8 cellular contexts compared by ENCODE assay signal in genomic region chr3:150412599-150413069, GRCh38. TPM values are rescaled to one million over a fixed set of nuclear protein-coding genes. Genes with fewer than 3 reads are reported as not detected.
DNase-seq lines count a peak whose midpoint lies in the region; ATAC-seq and TF ChIP-seq lines count a peak whose summit lies in the region.

No MANE protein-coding gene starts in this region.

- H3K4me1 Mint-ChIP-seq in activated naive CD4-positive, alpha-beta T cell treated with anti-CD3 and anti-CD28 coated beads for 36 hours (ENCODE audit: low read depth) = peaks cover 49% of the 10 kb centered on the region

- in situ Hi-C loops in astrocyte of the spinal cord (cut with HindIII; ENCODE audit: low sequenced_read_pairs) = no loop called here

- H3K4me3 ChIP-seq in astrocyte of the spinal cord (ENCODE audit: low read depth, low read length) (peak overlapping the region; percentile 98), thoracic aorta (peak overlapping the region; percentile 85)

- H3K27me3 ChIP-seq in thoracic aorta (replicated peaks; ENCODE audit: insufficient read depth) = no peaks in the 10 kb centered on the region

- H3K36me3 ChIP-seq in thoracic aorta = no peaks in the 10 kb centered on the region

- CTCF ChIA-PET in activated naive CD4-positive, alpha-beta T cell treated with anti-CD3 and anti-CD28 coated beads for 36 hours (lab: Charles Lee) = interaction anchor here (1.0 to 5.6 kb wide), 3 partner anchors 23 to 83 kb away, joined by 3 to 40 read pairs (median 3); no protein-coding TSS in a partner anchor
- CTCF ChIA-PET in RWPE1 (lab: Yijun Ruan, JAX) = interaction anchor here (0.6 kb wide), 1 partner anchor 94 kb away, joined by 3 read pairs; no protein-coding TSS in a partner anchor

- H3K4me1 ChIP-seq in thoracic aorta (ENCODE audit: control insufficient read depth in 1 of 2, low read depth in 2 of 2) = peaks cover 20 to 38% of the 10 kb centered on the region in 2 donors

- no peak for ATAC-seq in thoracic aorta (ENCODE audit: insufficient number of reproducible peaks, low FRiP score, low read depth)

- H3K27ac ChIP-seq in thoracic aorta (no peak overlapping the region), RWPE1 (no peak overlapping the region)

- DNase-seq in activated naive CD4-positive, alpha-beta T cell treated with anti-CD3 and anti-CD28 coated beads for 36 hours = peak; percentile 25
- no peak for DNase-seq in activated naive CD4-positive, alpha-beta T cell treated with Interleukin-2 at 50 U/mL for 16 hours
- DNase-seq in NCI-H226 = peak; percentile 59
- DNase-seq in astrocyte of the spinal cord (ENCODE audit: low read depth, low spot score) = peak; percentile 77
- peak; percentile 50 for DNase-seq in left kidney (ENCODE audit: low read depth, low spot score)
- DNase-seq in thoracic aorta (ENCODE audit: low spot score) = no peak
- no peak for DNase-seq in RWPE1 (ENCODE audit: low spot score)
- DNase-seq in 8988T = no peak

- H3K27me3 Mint-ChIP-seq in activated naive CD4-positive, alpha-beta T cell treated with anti-CD3 and anti-CD28 coated beads for 36 hours (ENCODE audit: low read depth) = no peaks in the 10 kb centered on the region

- intact Hi-C loops in activated naive CD4-positive, alpha-beta T cell treated with anti-CD3 and anti-CD28 coated beads for 36 hours (cut with micrococcal nuclease) = loop anchor here (5.0 kb wide), 2 partner anchors 455 to 795 kb away; no protein-coding TSS in a partner anchor

- peak overlapping the region; percentile 53 for H3K27ac Mint-ChIP-seq in activated naive CD4-positive, alpha-beta T cell treated with anti-CD3 and anti-CD28 coated beads for 36 hours

- POLR2A ChIA-PET in RWPE1 (lab: Yijun Ruan, JAX; ENCODE audit: low non-redundant PET) = no interaction called here

- H3K36me3 Mint-ChIP-seq in activated naive CD4-positive, alpha-beta T cell treated with anti-CD3 and anti-CD28 coated beads for 36 hours (ENCODE audit: low read depth) = peaks cover 24% of the 10 kb centered on the region

- no peaks in the 10 kb centered on the region for H3K9me3 ChIP-seq in thoracic aorta

- H3K4me3 Mint-ChIP-seq in activated naive CD4-positive, alpha-beta T cell treated with anti-CD3 and anti-CD28 coated beads for 36 hours = peak overlapping the region; percentile 77

- TF ChIP-seq CTCF in astrocyte of the spinal cord (IDR thresholded peaks at IDR 0.05; ENCODE audit: low read depth, low read length) (no peak), thoracic aorta (IDR thresholded peaks at IDR 0.05) (no peak), RWPE1 (conservative IDR thresholded peaks at IDR 0.05; ENCODE audit: low read depth) (no peak)

- no peaks in the 10 kb centered on the region for H3K9me3 Mint-ChIP-seq in activated naive CD4-positive, alpha-beta T cell treated with anti-CD3 and anti-CD28 coated beads for 36 hours

RNA-seq across cellular contexts. Expression of gene TSC22D2, which starts 4.5 kb away (rescaled TPM):
- 10 to 100 TPM; 13.0 to 13.7 TPM for total RNA-seq in activated naive CD4-positive, alpha-beta T cell treated with anti-CD3 and anti-CD28 coated beads for 36 hours
- total RNA-seq in thoracic aorta = 10 to 100 TPM; 22.2 to 35.8 TPM

Comparison
In these comparisons a context has a peak if more than half of its experiments do, and no peak if none do; other contexts are left out.
1. DNase-seq: peak in activated naive CD4-positive, alpha-beta T cell treated with anti-CD3 and anti-CD28 coated beads for 36 hours (single experiment), NCI-H226 (single experiment), astrocyte of the spinal cord (single experiment) and left kidney (single experiment); none in activated naive CD4-positive, alpha-beta T cell treated with Interleukin-2 at 50 U/mL for 16 hours (single experiment), thoracic aorta (single experiment), RWPE1 (single experiment) and 8988T (single experiment).